8 cellular contexts compared by ENCODE assay signal in the genomic region with DNA sequence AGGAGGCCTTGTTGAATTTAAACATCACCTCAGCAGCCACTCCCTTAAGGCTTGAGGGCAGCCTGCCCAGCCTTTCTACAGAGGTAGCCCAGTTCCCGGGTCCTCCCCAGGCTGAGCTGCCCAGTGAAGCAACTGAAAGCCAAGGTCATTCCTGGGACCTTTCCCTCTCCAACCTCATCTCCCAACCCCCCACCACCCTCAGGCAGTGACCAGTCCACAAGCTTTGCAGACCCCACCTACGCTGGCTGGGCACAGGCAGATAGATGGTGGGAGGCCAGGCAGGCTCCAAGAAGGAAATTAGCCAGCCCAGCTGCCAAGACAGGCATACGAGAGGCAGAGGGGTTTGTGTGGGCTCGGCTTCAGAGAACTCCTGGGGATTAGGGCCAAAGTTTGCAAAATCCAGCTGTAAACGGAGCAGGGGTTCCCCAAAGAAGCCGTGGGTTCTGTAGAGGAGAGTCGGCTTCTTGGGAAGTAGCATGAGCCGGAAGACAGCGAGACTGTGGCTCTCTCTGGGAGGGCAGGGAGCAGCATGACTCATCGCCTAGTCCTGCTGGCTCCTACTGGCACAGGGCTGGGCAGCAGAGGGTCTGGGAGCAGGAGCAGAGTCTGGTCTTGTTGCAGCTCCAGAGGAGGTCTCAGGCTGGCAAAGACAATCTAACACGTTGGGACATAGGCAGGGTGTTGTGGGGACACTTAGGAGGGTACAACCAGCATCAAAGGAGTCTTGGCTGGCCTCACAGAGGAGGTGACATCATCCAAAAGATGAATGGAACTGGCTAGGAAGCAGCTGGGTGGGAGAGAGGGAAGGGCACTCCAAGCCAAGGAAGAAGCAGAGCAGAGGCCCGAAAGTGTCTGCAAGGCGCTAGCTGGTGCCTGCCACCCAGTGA. TPM values are rescaled to one million over a fixed set of nuclear protein-coding genes. Genes with fewer than 3 reads are reported as not detected.
DNase-seq lines count a peak whose midpoint lies in the region; ATAC-seq and TF ChIP-seq lines count a peak whose summit lies in the region.

No MANE protein-coding gene starts in this region.

- no peak overlapping the region for H3K27ac ChIP-seq in effector memory CD4-positive, alpha-beta T cell (ENCODE audit: insufficient read depth, low read length, poor library complexity, severe bottlenecking)

- DNase-seq in GDM1 (lab: John Stamatoyannopoulos, UW) (peak; percentile 62), NCI-H69 (lab: John Stamatoyannopoulos, UW) (peak; percentile 85), chondrocyte (ENCODE audit: low spot score) (peak; percentile 97), left kidney (ENCODE audit: low read depth, low spot score) (peak; percentile 49), NCI-H1105 (lab: John Stamatoyannopoulos, UW) (no peak)
- no peak for DNase-seq in stimulated activated naive CD8-positive, alpha-beta T cell treated with anti-CD3 and anti-CD28 coated beads, Interleukin-15, amount 100 ng/mL, for 72 hours
- DNase-seq in stimulated activated CD4-positive, alpha-beta T cell treated with anti-CD3 and anti-CD28 coated beads, Interleukin-15, amount 100 ng/mL, for 24 hours, result no peak
- no peak for DNase-seq in effector memory CD4-positive, alpha-beta T cell

- H3K4me3 Mint-ChIP-seq in chondrocyte (ENCODE audit: unreplicated experiment), result peak overlapping the region; percentile 63
- peak overlapping the region; percentile 95 to 99 for H3K4me3 Mint-ChIP-seq in stimulated activated naive CD8-positive, alpha-beta T cell treated with anti-CD3 and anti-CD28 coated beads, Interleukin-15, amount 100 ng/mL, for 72 hours

- H3K36me3 ChIP-seq in effector memory CD4-positive, alpha-beta T cell (ENCODE audit: control insufficient read depth, insufficient read depth, low read length), result peaks cover 8% of the 10 kb centered on the region

- no peak overlapping the region for H3K4me3 ChIP-seq in effector memory CD4-positive, alpha-beta T cell (ENCODE audit: insufficient read depth, low read depth, low read length, poor library complexity, severe bottlenecking)

- H3K36me3 Mint-ChIP-seq in chondrocyte (ENCODE audit: low read depth), result no peaks in the 10 kb centered on the region

- no peaks in the 10 kb centered on the region for H3K27me3 Mint-ChIP-seq in chondrocyte (ENCODE audit: low read depth)
- H3K27me3 Mint-ChIP-seq in stimulated activated naive CD8-positive, alpha-beta T cell treated with anti-CD3 and anti-CD28 coated beads, Interleukin-15, amount 100 ng/mL, for 72 hours, result no peaks in the 10 kb centered on the region

- ATAC-seq in stimulated activated naive CD8-positive, alpha-beta T cell treated with anti-CD3 and anti-CD28 coated beads, Interleukin-15, amount 100 ng/mL, for 72 hours, result no peak

- no peaks in the 10 kb centered on the region for H3K9me3 ChIP-seq in effector memory CD4-positive, alpha-beta T cell (ENCODE audit: control insufficient read depth, low read length)

- H3K4me1 ChIP-seq in effector memory CD4-positive, alpha-beta T cell (ENCODE audit: control insufficient read depth, insufficient read depth, low read length, poor library complexity, severe bottlenecking), result peaks cover 26% of the 10 kb centered on the region

- H3K9me3 Mint-ChIP-seq in chondrocyte (ENCODE audit: low read depth), result no peaks in the 10 kb centered on the region
- no peaks in the 10 kb centered on the region for H3K9me3 Mint-ChIP-seq in stimulated activated naive CD8-positive, alpha-beta T cell treated with anti-CD3 and anti-CD28 coated beads, Interleukin-15, amount 100 ng/mL, for 72 hours

- no peaks in the 10 kb centered on the region for H3K27me3 ChIP-seq in effector memory CD4-positive, alpha-beta T cell (replicated peaks; ENCODE audit: control insufficient read depth, insufficient read depth, low read length, poor library complexity, severe bottlenecking)

- peak overlapping the region; percentile 98 for H3K27ac Mint-ChIP-seq in chondrocyte (ENCODE audit: unreplicated experiment)
- H3K27ac Mint-ChIP-seq in stimulated activated naive CD8-positive, alpha-beta T cell treated with anti-CD3 and anti-CD28 coated beads, Interleukin-15, amount 100 ng/mL, for 72 hours, result peak overlapping the region in 1 of 2 donors; percentile 92

- no peak for TF ChIP-seq CTCF in chondrocyte (IDR thresholded peaks at IDR 0.05)

- H3K4me1 Mint-ChIP-seq in chondrocyte (ENCODE audit: low read depth), result peaks cover 61% of the 10 kb centered on the region
- H3K4me1 Mint-ChIP-seq in stimulated activated naive CD8-positive, alpha-beta T cell treated with anti-CD3 and anti-CD28 coated beads, Interleukin-15, amount 100 ng/mL, for 72 hours, result peaks cover 54% of the 10 kb centered on the region

RNA-seq across cellular contexts. Expression of gene ZC3H12A, which starts 2.8 kb away (rescaled TPM):
- total RNA-seq in chondrocyte, result 5.9 to 7.5 TPM (median 6.9 TPM) in 3 replicates

RNA-seq across cellular contexts. Expression of gene MEAF6, which starts 43.0 kb away (rescaled TPM):
- total RNA-seq in chondrocyte, result 47.4 to 52.8 TPM (median 48.7 TPM) in 3 replicates

Comparison
In these comparisons a context has a peak if more than half of its experiments do, and no peak if none do; other contexts are left out.
1. DNase-seq: peak in GDM1 (single experiment), NCI-H69 (single experiment), chondrocyte (single experiment) and left kidney (single experiment); none in stimulated activated naive CD8-positive, alpha-beta T cell treated with anti-CD3 and anti-CD28 coated beads, Interleukin-15, amount 100 ng/mL, for 72 hours (0 of 2), stimulated activated CD4-positive, alpha-beta T cell treated with anti-CD3 and anti-CD28 coated beads, Interleukin-15, amount 100 ng/mL, for 24 hours (single experiment), effector memory CD4-positive, alpha-beta T cell (0 of 3) and NCI-H1105 (single experiment).